10 cellular contexts compared by ENCODE assay signal in the genomic region with DNA sequence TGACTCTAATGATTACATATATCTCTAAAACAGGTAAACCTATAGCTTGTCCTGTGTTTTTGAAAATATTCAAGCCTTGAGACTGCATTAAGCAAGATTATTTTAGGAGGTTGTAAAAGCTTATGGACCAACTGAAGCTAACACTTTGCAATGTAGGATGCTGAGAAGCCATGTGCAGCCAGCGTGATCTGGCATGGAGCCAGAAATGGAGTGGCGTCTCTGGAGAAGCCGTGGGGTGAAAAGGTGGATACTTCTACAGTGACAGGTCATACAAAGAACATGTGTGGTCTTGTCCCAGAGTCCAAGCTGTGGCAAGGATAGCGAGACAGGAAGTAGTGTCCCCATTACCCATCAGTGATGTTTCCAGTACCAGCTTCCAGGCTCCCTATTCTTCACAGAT.
"Had no signal": no experiment of that assay in that cellular context is flagged by ENCODE, and none has a peak within 500 bp of the region (broad histone marks: within the 10 kb centered on the region; RNA-seq: fewer than 3 reads in every experiment).

No MANE protein-coding gene starts in this region.

- H2AFZ ChIP-seq: hepatocyte had no signal

- H3K36me3 ChIP-seq: ovary, upper lobe of left lung had no signal

- H3K9me3 ChIP-seq: ovary, upper lobe of left lung had no signal

- H3K4me3 ChIP-seq: hepatocyte, ovary, upper lobe of left lung had no signal

- H3K27me3 ChIP-seq: hepatocyte, ovary, upper lobe of left lung had no signal

- H3K79me2 ChIP-seq: hepatocyte had no signal

- H3K27ac ChIP-seq: hepatocyte, ovary, upper lobe of left lung had no signal

- H3K4me2 ChIP-seq: hepatocyte had no signal

- DNase-seq: activated CD4-positive, alpha-beta T cell treated with anti-CD3 and anti-CD28 coated beads, Interleukin-2, amount 50 U/mL, for 4 hours; activated effector memory CD4-positive, alpha-beta T cell treated with Interleukin-2 at 50 U/mL for 16 hours; activated T-cell treated with anti-CD3 and anti-CD28 coated beads, Interleukin-2, amount 50 U/mL, for 1 hour; effector memory CD8-positive, alpha-beta T cell; kidney glomerular epithelial cell; stimulated activated CD4-positive, alpha-beta T cell treated with anti-CD3 and anti-CD28 coated beads, Interleukin-2, amount 100 ng/mL, for 48 hours; stimulated activated naive CD4-positive, alpha-beta T cell treated with Interleukin-2 at 50 U/mL for 16 hours; upper lobe of left lung had no signal
